In genomic region chr3:112550859-112551258, GRCh38 we compare ENCODE assay signal across 1 cellular context.
TF ChIP-seq lines count a peak whose summit lies in the region.

No MANE protein-coding gene starts in this region.

TF ChIP-seq in HepG2, 621 proteins besides CTCF, POLR2A, EP300 and RAD21:
- no peak for TF ChIP-seq ZNF567 (CRISPR knock-in tag; IDR thresholded peaks at IDR 0.05; ENCODE audit: borderline replicate concordance)
- no peak for TF ChIP-seq ZFP41 (CRISPR knock-in tag; IDR thresholded peaks at IDR 0.05; ENCODE audit: borderline replicate concordance)
- no peak for TF ChIP-seq GPN1 (CRISPR knock-in tag; IDR thresholded peaks at IDR 0.05; ENCODE audit: borderline replicate concordance)
- TF ChIP-seq ZNF761 (CRISPR knock-in tag; conservative IDR thresholded peaks at IDR 0.05): no peak
- TF ChIP-seq ZFP82 (CRISPR knock-in tag; IDR thresholded peaks at IDR 0.05; ENCODE audit: borderline replicate concordance): no peak
- TF ChIP-seq EEA1 (CRISPR knock-in tag; IDR thresholded peaks at IDR 0.05; ENCODE audit: borderline replicate concordance): no peak
- TF ChIP-seq SNAPC4 (CRISPR knock-in tag; IDR thresholded peaks at IDR 0.05): no peak
- TF ChIP-seq RFXAP (CRISPR knock-in tag; IDR thresholded peaks at IDR 0.05; ENCODE audit: borderline replicate concordance): no peak
- no peak for TF ChIP-seq CREB1 (IDR thresholded peaks at IDR 0.05)
- TF ChIP-seq CREB1 (CRISPR knock-in tag; IDR thresholded peaks at IDR 0.05): no peak
- TF ChIP-seq RBAK (CRISPR knock-in tag; IDR thresholded peaks at IDR 0.05): no peak
- TF ChIP-seq ZNF343 (CRISPR knock-in tag; IDR thresholded peaks at IDR 0.05): no peak
- no peak for TF ChIP-seq KLF11 (CRISPR knock-in tag; IDR thresholded peaks at IDR 0.05)
- TF ChIP-seq NFKB2 (CRISPR knock-in tag; IDR thresholded peaks at IDR 0.05; ENCODE audit: borderline replicate concordance): no peak
- TF ChIP-seq POGZ (CRISPR knock-in tag; IDR thresholded peaks at IDR 0.05): no peak
- TF ChIP-seq ZNF136 (CRISPR knock-in tag; IDR thresholded peaks at IDR 0.05; ENCODE audit: low read depth): no peak
- TF ChIP-seq ZNF550 (CRISPR knock-in tag; IDR thresholded peaks at IDR 0.05; ENCODE audit: borderline replicate concordance): no peak
- no peak for TF ChIP-seq ZBTB25 (CRISPR knock-in tag; IDR thresholded peaks at IDR 0.05)
TF ChIP-seq in HepG2: peak in this region for 0.
